In the genomic region with DNA sequence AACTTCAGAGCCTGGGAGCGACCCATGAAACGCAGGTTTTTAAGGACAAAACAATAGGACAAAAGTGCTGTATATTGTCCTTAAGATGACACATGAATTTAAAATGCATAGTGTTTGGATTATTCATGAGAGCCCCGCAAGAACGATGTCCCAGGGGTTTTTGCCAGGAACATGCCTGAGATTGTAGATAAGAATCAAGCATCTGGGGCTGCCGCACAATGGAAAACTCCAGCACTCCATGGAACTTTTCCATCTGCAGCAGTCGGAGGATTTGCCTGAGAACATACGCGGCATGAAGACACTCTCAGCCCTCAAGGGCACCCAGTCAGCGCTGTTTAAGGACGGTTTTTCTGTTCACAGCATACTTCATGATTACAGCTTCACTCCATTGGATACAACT, we compare ENCODE assay signal across 13 cellular contexts. TPM values are rescaled to one million over a fixed set of nuclear protein-coding genes. Genes with fewer than 3 reads are reported as not detected.
DNase-seq lines count a peak whose midpoint lies in the region; ATAC-seq and TF ChIP-seq lines count a peak whose summit lies in the region.
"Had no signal": no experiment of that assay in that cellular context is flagged by ENCODE, and none has a peak within 500 bp of the region (broad histone marks: within the 10 kb centered on the region; RNA-seq: fewer than 3 reads in every experiment).

No MANE protein-coding gene starts in this region.

- in situ Hi-C loops in gastrocnemius medialis (cut with MboI; ENCODE audit: low sequenced_read_pairs in 4 of 4), result loop anchor here (10.0 to 25.0 kb wide), 2 partner anchors 634 to 641 kb away; no protein-coding TSS in a partner anchor

- DNase-seq in EL (peak; percentile 85), T1000 (lab: John Stamatoyannopoulos, UW) (peak; percentile 28), fibroblast of the conjunctiva (ENCODE audit: low read depth) (peak; percentile 23), gastrocnemius medialis (no peak), left colon (no peak), NCI-H2107 treated with DMSO at 0.1 percent for 48 hours (lab: John Stamatoyannopoulos, UW; ENCODE audit: unreplicated experiment) (no peak), inferior parietal cortex (ENCODE audit: extremely low spot score) (no peak), dorsolateral prefrontal cortex (no peak)
- DNase-seq: activated CD8-positive, alpha-beta memory T cell treated with anti-CD3 and anti-CD28 coated beads, Interleukin-2, amount 50 U/mL, for 48 hours; activated naive CD8-positive, alpha-beta T cell treated with anti-CD3 and anti-CD28 coated beads, Interleukin-2, amount 10 ng/mL, durations not matched to agents 7 days and 5 days; CD4-positive, alpha-beta memory T cell; naive B cell; Peyer's patch had no signal

- intact Hi-C loops in gastrocnemius medialis (cut with DNase I; ENCODE audit: low total_unique reads) (no loop called here), left colon (cut with DNase I, micrococcal nuclease) (no loop called here), dorsolateral prefrontal cortex (cut with DNase I) (loop anchor here in 1 of 2 donors (10.0 kb wide), 1 partner anchor 631 kb away; no protein-coding TSS in a partner anchor)

- H3K9me3 ChIP-seq in gastrocnemius medialis, result no peaks in the 10 kb centered on the region
- H3K9me3 ChIP-seq: Peyer's patch had no signal

- H3K36me3 ChIP-seq in gastrocnemius medialis, result no peaks in the 10 kb centered on the region
- H3K36me3 ChIP-seq: Peyer's patch had no signal

- peak in 1 of 2 donors; percentile 36 for TF ChIP-seq POLR2A in gastrocnemius medialis (IDR thresholded peaks at IDR 0.05)

- peak overlapping the region; percentile 41 to 70 (median 68) for H3K27ac ChIP-seq in gastrocnemius medialis
- peak overlapping the region in 6 of 59 donors; percentile 11 to 66 (median 34) for H3K27ac ChIP-seq in dorsolateral prefrontal cortex

- TF ChIP-seq CTCF in gastrocnemius medialis (IDR thresholded peaks at IDR 0.05 in 4 of 5, conservative IDR thresholded peaks at IDR 0.05 in 1 of 5), result no peak
- TF ChIP-seq CTCF in dorsolateral prefrontal cortex (IDR thresholded peaks at IDR 0.05 in 54 of 56, conservative IDR thresholded peaks at IDR 0.05 in 2 of 56; ENCODE audit: low read depth in 1 of 56, partially characterized antibody in 56 of 56), result no peak

- no peaks in the 10 kb centered on the region for H3K4me1 ChIP-seq in gastrocnemius medialis

- H3K4me3 ChIP-seq in gastrocnemius medialis (peak overlapping the region; percentile 16 to 39 (median 24)), dorsolateral prefrontal cortex (peak overlapping the region in 9 of 59 donors; percentile 9 to 37 (median 24))
- H3K4me3 ChIP-seq: Peyer's patch had no signal

- peak in 1 of 2 donors; percentile 38 for ATAC-seq in gastrocnemius medialis
- ATAC-seq in left colon, result no peak

- H3K27me3 ChIP-seq in gastrocnemius medialis (no peaks in the 10 kb centered on the region), dorsolateral prefrontal cortex (peaks cover 0 to 17% (median 0%) of the 10 kb centered on the region in 45 donors)
- H3K27me3 ChIP-seq: Peyer's patch had no signal

RNA-seq across cellular contexts. Expression of gene ERG, which starts 5.3 kb away (rescaled TPM):
- total RNA-seq in gastrocnemius medialis (1 to 10 TPM; 4.6 to 7.0 (median 5.1) TPM), left colon (1 to 10 TPM; 3.5 to 5.0 TPM), dorsolateral prefrontal cortex (10 to 100 TPM in 41 of 120 experiments, 1 to 10 TPM in 79; 4.2 to 20.8 (median 8.6) TPM)
- total RNA-seq: activated naive CD8-positive, alpha-beta T cell treated with anti-CD3 and anti-CD28 coated beads, Interleukin-2, amount 10 ng/mL, durations not matched to agents 7 days and 5 days; CD4-positive, alpha-beta memory T cell had no signal

Comparison
In these comparisons a context has a peak if more than half of its experiments do, and no peak if none do; other contexts are left out.
1. DNase-seq: peak in EL (single experiment), T1000 (single experiment) and fibroblast of the conjunctiva (single experiment); none in gastrocnemius medialis (0 of 2), left colon (0 of 2), NCI-H2107 treated with DMSO at 0.1 percent for 48 hours (single experiment), inferior parietal cortex (single experiment) and dorsolateral prefrontal cortex (0 of 10).